ENCODE assay signal across 8 cellular contexts in genomic region chr10:24901686-24902399, GRCh38. TPM values are rescaled to one million over a fixed set of nuclear protein-coding genes. Genes with fewer than 3 reads are reported as not detected.
DNase-seq lines count a peak whose midpoint lies in the region; ATAC-seq, FAIRE-seq and TF ChIP-seq lines count a peak whose summit lies in the region.

No MANE protein-coding gene starts in this region.

- peak overlapping the region; percentile 38 to 58 for H3K4me3 Mint-ChIP-seq in activated T-cell treated with anti-CD3 and anti-CD28 coated beads, Interleukin-2, amount 50 U/mL, for 72 hours

- H3K9me3 ChIP-seq in stomach = no peaks in the 10 kb centered on the region

- H3K27ac ChIP-seq in stomach = peak overlapping the region; percentile 61 to 79 (median 65)

- H3K4me1 Mint-ChIP-seq in activated T-cell treated with anti-CD3 and anti-CD28 coated beads, Interleukin-2, amount 50 U/mL, for 72 hours (ENCODE audit: low read depth) = peaks cover 53% of the 10 kb centered on the region

- 13 to 26% (median 15%) methylated on average over 5 of the region's 5 CpGs for WGBS in stomach, 5 donors

- no peaks in the 10 kb centered on the region for H3K36me3 ChIP-seq in stomach

- FAIRE-seq in D721Med (lab: Jason Lieb, UNC) = no peak

- peaks cover 0 to 5% of the 10 kb centered on the region in 2 donors for H3K9me3 Mint-ChIP-seq in activated T-cell treated with anti-CD3 and anti-CD28 coated beads, Interleukin-2, amount 50 U/mL, for 72 hours

- peaks cover 1 to 9% of the 10 kb centered on the region in 2 donors for H3K36me3 Mint-ChIP-seq in activated T-cell treated with anti-CD3 and anti-CD28 coated beads, Interleukin-2, amount 50 U/mL, for 72 hours (ENCODE audit: insufficient read depth in 2 of 2)

- no peaks in the 10 kb centered on the region for H3K27me3 ChIP-seq in stomach

- peaks cover 10 to 31% (median 18%) of the 10 kb centered on the region in 4 donors for H3K4me1 ChIP-seq in stomach

- TF ChIP-seq CTCF in D721Med (IDR thresholded peaks at IDR 0.05; ENCODE audit: insufficient read depth, missing control alignments) (no peak), stomach (IDR thresholded peaks at IDR 0.05) (no peak)

- TF ChIP-seq EP300 in stomach (IDR thresholded peaks at IDR 0.05) = no peak

- H3K27ac Mint-ChIP-seq in activated T-cell treated with anti-CD3 and anti-CD28 coated beads, Interleukin-2, amount 50 U/mL, for 72 hours = no peak overlapping the region

- no peak for TF ChIP-seq POLR2A in stomach (IDR thresholded peaks at IDR 0.05)

- H3K4me3 ChIP-seq in stomach = no peak overlapping the region

- intact Hi-C loops in stomach (cut with DNase I; ENCODE audit: low total_unique reads) = no loop called here

- no peaks in the 10 kb centered on the region for H3K27me3 Mint-ChIP-seq in activated T-cell treated with anti-CD3 and anti-CD28 coated beads, Interleukin-2, amount 50 U/mL, for 72 hours (ENCODE audit: low read depth)

- ATAC-seq in GM19372 (IDR thresholded peaks at IDR 0.05; ENCODE audit: low read depth, unreplicated experiment) = peak; percentile 46
- peak; percentile 40 for ATAC-seq in HG03571 (IDR thresholded peaks at IDR 0.05; ENCODE audit: unreplicated experiment)
- peak; percentile 31 to 55 for ATAC-seq in activated T-cell treated with anti-CD3 and anti-CD28 coated beads, Interleukin-2, amount 50 U/mL, for 72 hours (replicated peaks in 1 of 2)

- peak; percentile 25 for DNase-seq in D721Med (ENCODE audit: insufficient read length, low spot score)
- DNase-seq in activated T-cell treated with anti-CD3 and anti-CD28 coated beads, Interleukin-2, amount 50 U/mL, for 72 hours = no peak
- DNase-seq in hippocampal formation (lab: John Stamatoyannopoulos, UW) = peak; percentile 36 to 41
- DNase-seq in stomach = peak; percentile 64
- no peak for DNase-seq in NCI-H1417 treated with DMSO at 0.1 percent for 48 hours (lab: John Stamatoyannopoulos, UW)
- no peak for DNase-seq in cerebellar cortex (ENCODE audit: low spot score)

RNA-seq across cellular contexts. Expression of gene PRTFDC1, which starts 50.6 kb away (rescaled TPM):
- total RNA-seq in activated T-cell treated with anti-CD3 and anti-CD28 coated beads, Interleukin-2, amount 50 U/mL, for 72 hours = under 1 TPM; 0.46 to 0.49 TPM
- total RNA-seq in stomach = 10 to 100 TPM in 2 of 5 donors, 1 to 10 TPM in 2, not detected in 1; 1.2 to 21.6 (median 12.3) TPM
- polyA plus RNA-seq in stomach = 10 to 100 TPM in 2 of 3 donors, 1 to 10 TPM in 1; 5.7 to 14.1 (median 12.4) TPM

Comparison
In these comparisons a context has a peak if more than half of its experiments do, and no peak if none do; other contexts are left out.
1. DNase-seq: peak in D721Med (single experiment), hippocampal formation (2 of 2) and stomach (single experiment); none in activated T-cell treated with anti-CD3 and anti-CD28 coated beads, Interleukin-2, amount 50 U/mL, for 72 hours (0 of 2), NCI-H1417 treated with DMSO at 0.1 percent for 48 hours (single experiment) and cerebellar cortex (single experiment).
2. Peak in every context shown above with its lines, with median percentiles within 50 percentile points of each other: ATAC-seq.